Comparison of ENCODE assay signal across 20 cellular contexts in genomic region chr22:48982321-48982905, GRCh38.
"Had no signal": no experiment of that assay in that cellular context is flagged by ENCODE, and none has a peak within 500 bp of the region (broad histone marks: within the 10 kb centered on the region; RNA-seq: fewer than 3 reads in every experiment).

No MANE protein-coding gene starts in this region.

- H3K36me3 ChIP-seq: MG63, SJSA1 had no signal

- H3K9me3 ChIP-seq: MG63, SJSA1 had no signal

- DNase-seq: IMR-90, Karpas-422, KG1, MG63, NCI-H1092, NCI-H1105 treated with DMSO at 0.1 percent for 48 hours, NCI-H1417 treated with DMSO at 0.1 percent for 48 hours, NCI-H1694 treated with DMSO at 0.1 percent for 48 hours, NCI-H1930, NCI-H2081, NCI-H2107, NCI-H2227 treated with DMSO at 0.1 percent for 48 hours, NCI-H526 treated with DMSO at 0.1 percent for 48 hours, NCI-H748 treated with DMSO at 0.1 percent for 48 hours, Right ventricle myocardium superior, RPMI8226, SIG-M5 had no signal

- H3K4me1 ChIP-seq: SJSA1 had no signal

- H3K4me3 ChIP-seq: MG63, SJSA1, SK-N-MC had no signal

- H3K27ac ChIP-seq: SJSA1, SK-N-MC had no signal

- ATAC-seq: HepG2 had no signal

- H3K27me3 ChIP-seq: MG63, SJSA1 had no signal
